In genomic region chr11:122642971-122643370, GRCh38 we compare ENCODE assay signal across 2 cellular contexts.
TF ChIP-seq lines count a peak whose summit lies in the region.

No MANE protein-coding gene starts in this region.

TF ChIP-seq in endothelial cell of umbilical vein, 7 proteins besides CTCF, POLR2A, EP300 and RAD21:
- TF ChIP-seq MYC (IDR thresholded peaks at IDR 0.05; ENCODE audit: low read depth, low read length) (no peak), MAX (IDR thresholded peaks at IDR 0.05; ENCODE audit: insufficient read depth, insufficient read length) (no peak), EZH2 (IDR thresholded peaks at IDR 0.05; ENCODE audit: borderline replicate concordance, low read depth, low read length, severe bottlenecking) (no peak), GATA2 (IDR thresholded peaks at IDR 0.05; ENCODE audit: insufficient read depth, insufficient read length, low read depth, low read length) (no peak), FOS (IDR thresholded peaks at IDR 0.05; ENCODE audit: borderline replicate concordance, insufficient read depth, low read length) (no peak), JUN (IDR thresholded peaks at IDR 0.05; ENCODE audit: borderline replicate concordance, insufficient read depth, insufficient read length, low read depth) (no peak), POLR2AphosphoS5 (IDR thresholded peaks at IDR 0.05; ENCODE audit: insufficient read depth, low read depth, low read length) (no peak)

TF ChIP-seq in GM23338, 12 proteins besides CTCF, POLR2A, EP300 and RAD21:
- TF ChIP-seq EZH2 (IDR thresholded peaks at IDR 0.05; ENCODE audit: low read depth, unreplicated experiment) (no peak), REST (IDR thresholded peaks at IDR 0.05; ENCODE audit: unreplicated experiment) (no peak), STAT1 (IDR thresholded peaks at IDR 0.05; ENCODE audit: unreplicated experiment) (no peak), EZH2phosphoT487 (IDR thresholded peaks at IDR 0.05; ENCODE audit: unreplicated experiment) (no peak), ZNF331 (CRISPR knock-in tag; IDR thresholded peaks at IDR 0.05; ENCODE audit: low read depth) (no peak), CREB1 (CRISPR knock-in tag; IDR thresholded peaks at IDR 0.05; ENCODE audit: low read depth) (no peak), ZNF114 (CRISPR knock-in tag; IDR thresholded peaks at IDR 0.05) (no peak), POLR2AphosphoS5 (IDR thresholded peaks at IDR 0.05; ENCODE audit: low read depth) (no peak), NANOG (IDR thresholded peaks at IDR 0.05; ENCODE audit: borderline replicate concordance) (no peak), ZNF462 (CRISPR knock-in tag; IDR thresholded peaks at IDR 0.05) (no peak), ETS1 (IDR thresholded peaks at IDR 0.05) (no peak), JUNB (IDR thresholded peaks at IDR 0.05; ENCODE audit: unreplicated experiment) (no peak)
